ENCODE assay signal across 17 cellular contexts in the genomic region with DNA sequence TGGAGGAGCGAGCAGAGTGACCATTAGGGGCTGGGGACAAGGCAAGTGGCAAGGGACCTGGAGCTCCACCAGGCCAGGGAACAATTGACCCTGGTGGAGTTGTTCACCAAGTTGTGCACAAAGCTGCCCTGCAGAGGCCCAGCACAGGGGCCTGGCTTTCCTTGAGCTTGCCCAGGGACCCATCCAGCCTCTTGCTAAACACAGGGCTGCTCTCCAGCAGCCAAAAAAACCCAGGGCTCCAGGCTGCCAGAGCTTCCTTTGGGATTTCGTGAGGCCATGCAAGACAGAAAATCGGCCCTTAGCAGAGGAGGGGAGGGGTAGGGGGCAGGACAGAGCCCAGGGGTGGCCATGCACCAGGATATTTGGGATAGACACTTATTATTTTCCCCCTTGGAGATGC. TPM values are rescaled to one million over a fixed set of nuclear protein-coding genes. Genes with fewer than 3 reads are reported as not detected.
DNase-seq lines count a peak whose midpoint lies in the region; ATAC-seq, FAIRE-seq and TF ChIP-seq lines count a peak whose summit lies in the region.
"Had no signal": no experiment of that assay in that cellular context is flagged by ENCODE, and none has a peak within 500 bp of the region (broad histone marks: within the 10 kb centered on the region; RNA-seq: fewer than 3 reads in every experiment).

No MANE protein-coding gene starts in this region.

- no peak for TF ChIP-seq RAD21 in GM12878 (IDR thresholded peaks at IDR 0.05; ENCODE audit: insufficient read depth, low read depth, low read length)

- no peak overlapping the region for H3K56ac ChIP-seq in H9 (ENCODE audit: insufficient read length, low read depth, low read length)

- H2BK20ac ChIP-seq in H9 (ENCODE audit: low read depth, low read length, poor library complexity, severe bottlenecking) = no peak overlapping the region

- DNase-seq in MCF 10A (ENCODE audit: unreplicated experiment) = no peak
- DNase-seq in breast epithelium (ENCODE audit: low spot score in 2 of 2) = no peak
- no peak for DNase-seq in GM12878 (ENCODE audit: low read depth, low spot score)
- no peak for DNase-seq in natural killer cell treated with Interleukin-12 subunit alpha and Interleukin-12 subunit beta and Interleukin-15 and Interleukin-18, amount 100 ng/mL, for 72 hours (ENCODE audit: low spot score)
- DNase-seq in aorta = peak in 1 of 2 donors; percentile 58
- no peak for DNase-seq in H9
- DNase-seq in amniotic stem cell (lab: John Stamatoyannopoulos, UW) = no peak
- DNase-seq: H7, midbrain, NCI-H187, NCI-H446 had no signal

- no peak overlapping the region for H3K14ac ChIP-seq in H9 (ENCODE audit: insufficient read depth, low read length)

- H3K36me3 Mint-ChIP-seq in MCF 10A (ENCODE audit: insufficient read depth, unreplicated experiment) (peaks cover 11% of the 10 kb centered on the region), H9 (ENCODE audit: insufficient read depth in 1 of 3, low read depth in 3 of 3) (peaks cover 0 to 13% (median 5%) of the 10 kb centered on the region in 3 experiments; a peak in 5 of 7 replicates)
- no peaks in the 10 kb centered on the region for H3K36me3 Mint-ChIP-seq in natural killer cell treated with Interleukin-12 subunit alpha and Interleukin-12 subunit beta and Interleukin-15 and Interleukin-18, amount 100 ng/mL, for 72 hours
- H3K36me3 Mint-ChIP-seq: T-cell had no signal

- no peak for ATAC-seq in GM12878
- ATAC-seq in natural killer cell treated with Interleukin-12 subunit alpha and Interleukin-12 subunit beta and Interleukin-15 and Interleukin-18, amount 100 ng/mL, for 72 hours = no peak
- peak; percentile 17 for ATAC-seq in aorta (ENCODE audit: low FRiP score)
- no peak for ATAC-seq in GM21423 (IDR thresholded peaks at IDR 0.05; ENCODE audit: unreplicated experiment)
- ATAC-seq: gastroesophageal sphincter, HepG2 had no signal

- H3K9me3 Mint-ChIP-seq in MCF 10A (ENCODE audit: unreplicated experiment) (no peaks in the 10 kb centered on the region), H9 (no peaks in the 10 kb centered on the region)
- H3K9me3 Mint-ChIP-seq in natural killer cell treated with Interleukin-12 subunit alpha and Interleukin-12 subunit beta and Interleukin-15 and Interleukin-18, amount 100 ng/mL, for 72 hours = no peaks in the 10 kb centered on the region
- H3K9me3 Mint-ChIP-seq: dendritic cell treated with granulocyte-macrophage colony-stimulating factor and Interleukin-4, amounts not matched to agents 40 ng/mL and 50 ng/mL, for 4 days; T-cell had no signal

- SMC1A ChIA-PET in GM12878 (lab: Charles Lee; ENCODE audit: uncharacterized antibody, unreplicated experiment) = interaction anchor here (1.0 to 2.7 kb wide), 9 partner anchors 9 to 118 kb away, joined by 3 to 11 read pairs (median 5); no protein-coding TSS in a partner anchor

- H3K4ac ChIP-seq in H9 (ENCODE audit: low read depth, low read length) = no peak overlapping the region

- H3K4me1 ChIP-seq in breast epithelium (no peaks in the 10 kb centered on the region), GM12878 (ENCODE audit: control insufficient read depth, insufficient read depth, low read length) (peaks cover 51% of the 10 kb centered on the region), aorta (ENCODE audit: control insufficient read depth in 1 of 2, insufficient read depth in 2 of 2, low read length in 2 of 2) (peaks cover 7 to 9% of the 10 kb centered on the region in 2 donors), H9 (ENCODE audit: insufficient read depth, low read length) (no peaks in the 10 kb centered on the region)

- no peak overlapping the region for H2AK5ac ChIP-seq in H9 (ENCODE audit: insufficient read length, low read length)

- H3K4me1 Mint-ChIP-seq in MCF 10A (ENCODE audit: insufficient read depth, unreplicated experiment) (peaks cover 19% of the 10 kb centered on the region), H9 (peaks cover 13 to 32% of the 10 kb centered on the region in 2 experiments)
- H3K4me1 Mint-ChIP-seq in natural killer cell treated with Interleukin-12 subunit alpha and Interleukin-12 subunit beta and Interleukin-15 and Interleukin-18, amount 100 ng/mL, for 72 hours (ENCODE audit: low read depth in 2 of 2) = peaks cover 30 to 43% of the 10 kb centered on the region in 2 donors

- H3K27me3 ChIP-seq in breast epithelium (no peaks in the 10 kb centered on the region), GM12878 (replicated peaks in 1 of 2; ENCODE audit: control insufficient read depth in 2 of 2, insufficient read depth in 2 of 2, low read length in 1 of 2) (no peaks in the 10 kb centered on the region), aorta (ENCODE audit: control insufficient read depth in 1 of 2, insufficient read depth in 2 of 2, low read length in 1 of 2) (no peaks in the 10 kb centered on the region), H9 (ENCODE audit: insufficient read depth, low read length) (no peaks in the 10 kb centered on the region)
- H3K27me3 ChIP-seq: gastroesophageal sphincter, right atrium auricular region had no signal

- CTCF ChIA-PET in MCF 10A (lab: Yijun Ruan, JAX) (interaction anchor here (0.6 to 6.2 kb wide), 6 partner anchors 9 to 96 kb away, joined by 3 to 43 read pairs (median 4); no protein-coding TSS in a partner anchor), GM12878 (lab: Yijun Ruan, JAX) (interaction anchor here (0.9 to 2.0 kb wide), 5 partner anchors 9 to 73 kb away, joined by 3 to 7 read pairs (median 4); no protein-coding TSS in a partner anchor)

- H2BK15ac ChIP-seq in H9 (ENCODE audit: low read depth, low read length) = no peak overlapping the region

- H3K27me3 Mint-ChIP-seq in MCF 10A (ENCODE audit: insufficient read depth, unreplicated experiment) (no peaks in the 10 kb centered on the region), H9 (ENCODE audit: low read depth) (no peaks in the 10 kb centered on the region)
- H3K27me3 Mint-ChIP-seq in natural killer cell treated with Interleukin-12 subunit alpha and Interleukin-12 subunit beta and Interleukin-15 and Interleukin-18, amount 100 ng/mL, for 72 hours = no peaks in the 10 kb centered on the region
- H3K27me3 Mint-ChIP-seq: dendritic cell treated with granulocyte-macrophage colony-stimulating factor and Interleukin-4, amounts not matched to agents 40 ng/mL and 50 ng/mL, for 4 days; T-cell had no signal

- H3K27ac ChIP-seq in breast epithelium (peak overlapping the region in 1 of 2 donors; percentile 52), GM12878 (ENCODE audit: control insufficient read depth, insufficient read depth) (peak overlapping the region; percentile 77), aorta (ENCODE audit: low read depth in 1 of 2, low read length in 2 of 2) (peak overlapping the region in 1 of 2 donors; percentile 46), H9 (ENCODE audit: insufficient read length, low read depth, low read length) (no peak overlapping the region)
- H3K27ac ChIP-seq: gastroesophageal sphincter, right atrium auricular region had no signal

- BruUV-seq in MCF 10A (replicated peaks; lab: Mats Ljungman, UMichigan) (no TSS peak), GM12878 (replicated peaks; lab: Mats Ljungman, UMichigan) (no TSS peak)

- H2BK5ac ChIP-seq in H9 (ENCODE audit: insufficient read length, low read length) = no peak overlapping the region

- H2AFZ ChIP-seq in GM12878 (ENCODE audit: control insufficient read depth, low read depth, low read length) = no peak overlapping the region
- H2AFZ ChIP-seq in H9 (ENCODE audit: low read length) = no peak overlapping the region

- no peaks in the 10 kb centered on the region for H3K9me3 ChIP-seq in breast epithelium
- no peaks in the 10 kb centered on the region for H3K9me3 ChIP-seq in GM12878 (replicated peaks; ENCODE audit: control insufficient read depth, insufficient read depth, low read length)
- H3K9me3 ChIP-seq in aorta (ENCODE audit: control insufficient read depth, low read length) = no peaks in the 10 kb centered on the region
- H3K9me3 ChIP-seq in H9 (ENCODE audit: control insufficient read depth, low read depth, low read length) = no peaks in the 10 kb centered on the region
- H3K9me3 ChIP-seq: gastroesophageal sphincter, right atrium auricular region had no signal

- H4K91ac ChIP-seq in H9 (ENCODE audit: insufficient read length, low read depth, low read length) = no peak overlapping the region

- H3K36me3 ChIP-seq in breast epithelium = no peaks in the 10 kb centered on the region
- peaks cover 5 to 10% of the 10 kb centered on the region in 2 experiments; a peak in 2 of 4 replicates for H3K36me3 ChIP-seq in GM12878 (ENCODE audit: control insufficient read depth in 2 of 2, insufficient read depth in 2 of 2, low read length in 1 of 2)
- no peaks in the 10 kb centered on the region for H3K36me3 ChIP-seq in aorta (ENCODE audit: control insufficient read depth in 1 of 2, insufficient read depth in 2 of 2, low read length in 1 of 2)
- H3K36me3 ChIP-seq: gastroesophageal sphincter, right atrium auricular region had no signal

- in situ Hi-C loops in GM12878 (cut with MboI) = no loop called here

- H3K18ac ChIP-seq in H9 (ENCODE audit: insufficient read length, low read depth, low read length) = no peak overlapping the region

- no peak overlapping the region for H3T11ph ChIP-seq in H9 (ENCODE audit: low read length)

- POLR2A ChIA-PET in MCF 10A (lab: Yijun Ruan, JAX) = interaction anchor here (0.7 to 1.0 kb wide), 2 partner anchors 8 to 10 kb away, joined by 3 to 4 read pairs; no protein-coding TSS in a partner anchor
- POLR2A ChIA-PET in GM12878 (lab: Charles Lee) = interaction anchor here (0.6 to 2.8 kb wide), 7 partner anchors 7 to 114 kb away, joined by 3 to 17 read pairs (median 4); a partner anchor contains a TSS

- no peak for TF ChIP-seq EP300 in GM12878 (IDR thresholded peaks at IDR 0.05; ENCODE audit: borderline replicate concordance in 1 of 2, control insufficient read depth in 1 of 2, low read depth in 2 of 2, low read length in 2 of 2)

- H2BK120ac ChIP-seq in H9 (ENCODE audit: low read depth, low read length, poor library complexity, severe bottlenecking) = no peak overlapping the region

- no peak overlapping the region for H4K5ac ChIP-seq in H9 (ENCODE audit: insufficient read length, low read depth, low read length)

- TF ChIP-seq POLR2A in breast epithelium (IDR thresholded peaks at IDR 0.05) (no peak), GM12878 (IDR thresholded peaks at IDR 0.05; ENCODE audit: low read depth, low read length) (no peak)

- WGBS in GM12878 (ENCODE audit: insufficient coverage, insufficient replicate concordance, low lambda C conversion rate, missing lambda C conversion rate) = 97% methylated on average over 3 of the region's 3 CpGs
- 33 to 34% methylated on average over 3 of the region's 3 CpGs for WGBS in aorta, 2 donors
- WGBS in H9 (ENCODE audit: extremely low coverage, insufficient read length, low lambda C conversion rate) = no CpG with 5 or more reads among the region's 3 CpGs

- H3K4me2 ChIP-seq in GM12878 (ENCODE audit: control insufficient read depth, insufficient read depth) (no peak overlapping the region), H9 (ENCODE audit: insufficient read depth, insufficient read length, low read length) (no peak overlapping the region)

- H3K27ac Mint-ChIP-seq in MCF 10A (ENCODE audit: low read depth, unreplicated experiment) (peak overlapping the region; percentile 84), H9 (peak overlapping the region in 1 of 3 experiments; percentile 39; a peak in 3 of 7 replicates)
- H3K27ac Mint-ChIP-seq in natural killer cell treated with Interleukin-12 subunit alpha and Interleukin-12 subunit beta and Interleukin-15 and Interleukin-18, amount 100 ng/mL, for 72 hours = peak overlapping the region; percentile 71 to 93
- H3K27ac Mint-ChIP-seq: dendritic cell treated with granulocyte-macrophage colony-stimulating factor and Interleukin-4, amounts not matched to agents 40 ng/mL and 50 ng/mL, for 4 days had no signal

- H3K9ac ChIP-seq in GM12878 (ENCODE audit: control insufficient read depth, insufficient read depth, low read length) (no peak overlapping the region), H9 (ENCODE audit: extremely low read depth, insufficient read length, low read length) (no peak overlapping the region)

- H3K4me3 ChIP-seq in breast epithelium (no peak overlapping the region), GM12878 (no peak overlapping the region), aorta (ENCODE audit: low read length in 2 of 2) (no peak overlapping the region)
- H3K4me3 ChIP-seq: gastroesophageal sphincter, right atrium auricular region had no signal

- H3K4me3 Mint-ChIP-seq in MCF 10A (ENCODE audit: unreplicated experiment) (no peak overlapping the region), H9 (no peak overlapping the region)
- H3K4me3 Mint-ChIP-seq in natural killer cell treated with Interleukin-12 subunit alpha and Interleukin-12 subunit beta and Interleukin-15 and Interleukin-18, amount 100 ng/mL, for 72 hours = peak overlapping the region; percentile 52
- H3K4me3 Mint-ChIP-seq: dendritic cell treated with granulocyte-macrophage colony-stimulating factor and Interleukin-4, amounts not matched to agents 40 ng/mL and 50 ng/mL, for 4 days; T-cell had no signal

- no peaks in the 10 kb centered on the region for H3K79me1 ChIP-seq in H9 (ENCODE audit: insufficient read depth, low read depth, low read length, poor library complexity, severe bottlenecking)

- H3K23ac ChIP-seq in H9 (ENCODE audit: insufficient read length, low read depth, low read length) = no peak overlapping the region

- H3K79me2 ChIP-seq in GM12878 (ENCODE audit: control insufficient read depth, insufficient read depth, low read length) (peaks cover 21% of the 10 kb centered on the region), H9 (ENCODE audit: insufficient read depth, low read length) (peaks cover 2% of the 10 kb centered on the region; the same call in 1 of the 2 replicates)

- no peak for TF ChIP-seq CTCF in MCF 10A (IDR thresholded peaks at IDR 0.05; ENCODE audit: unreplicated experiment)
- TF ChIP-seq CTCF in breast epithelium (IDR thresholded peaks at IDR 0.05) = no peak
- no peak for TF ChIP-seq CTCF in GM12878 (IDR thresholded peaks at IDR 0.05 in 2 of 3, conservative IDR thresholded peaks at IDR 0.05 in 1 of 3; ENCODE audit: control insufficient read depth in 2 of 3, extremely low read depth in 1 of 3, insufficient read depth in 1 of 3, low read depth in 3 of 3, low read length in 3 of 3)
- TF ChIP-seq CTCF in H9 (conservative IDR thresholded peaks at IDR 0.05) = no peak

- FAIRE-seq in GM12878 (lab: Jason Lieb, UNC) = no peak
- FAIRE-seq: HepG2 had no signal

- no peak overlapping the region for H4K8ac ChIP-seq in H9 (replicated peaks; ENCODE audit: insufficient read length, low read depth, low read length)

- H3K23me2 ChIP-seq in H9 (ENCODE audit: insufficient read length, low read depth, low read length, poor library complexity, severe bottlenecking) = no peaks in the 10 kb centered on the region

- intact Hi-C loops in MCF 10A (cut with micrococcal nuclease) = no loop called here
- intact Hi-C loops in breast epithelium (cut with DNase I; ENCODE audit: low total_unique reads) = no loop called here
- intact Hi-C loops in GM12878 (cut with micrococcal nuclease; ENCODE audit: unreplicated experiment) = no loop called here
- intact Hi-C loops in aorta (cut with DNase I) = no loop called here

- H2BK12ac ChIP-seq in H9 (ENCODE audit: insufficient read length, low read depth, low read length) = no peak overlapping the region

- no peaks in the 10 kb centered on the region for H4K20me1 ChIP-seq in GM12878 (ENCODE audit: control insufficient read depth, insufficient read depth)
- no peaks in the 10 kb centered on the region for H4K20me1 ChIP-seq in H9 (ENCODE audit: control insufficient read depth, insufficient read depth, insufficient read length)

- RAD21 ChIA-PET in GM12878 (lab: Charles Lee; ENCODE audit: unreplicated experiment) = interaction anchor here (1.1 to 3.1 kb wide), 9 partner anchors 17 to 119 kb away, joined by 4 to 16 read pairs (median 7); no protein-coding TSS in a partner anchor

RNA-seq across cellular contexts. Expression of a gene that starts 32.6 kb away (rescaled TPM):
- 21.5 and 21.8 TPM in 2 replicates for total RNA-seq in MCF 10A (2022)
- 10 to 100 TPM in 1 of 3 donors, 1 to 10 TPM in 2; 1.6 to 14.7 (median 6.3) TPM for total RNA-seq in breast epithelium
- total RNA-seq in GM12878 (2013; cell fraction: nucleolus; rRNA removed) = 116 and 125 TPM in 2 replicates
- 21.3 and 23.8 TPM in 2 replicates for total RNA-seq in GM12878 (2014; rRNA removed)
- 19.2 and 20.8 TPM in 2 replicates for total RNA-seq in GM12878 (2014; rRNA removed; fragmentation: Illumina TruSeq; extraction: Trizol)
- 25.5 and 26.1 TPM in 2 replicates for total RNA-seq in GM12878 (2021)
- 7.0 TPM for polyA plus RNA-seq in GM12878 (2011; ENCODE audit: low read depth)
- 25.5 and 40.5 TPM in 2 replicates for polyA plus RNA-seq in GM12878 (2011; rRNA removed)
- polyA plus RNA-seq in GM12878 (2011; cell fraction: cytosol; rRNA removed) = 37.4 and 42.6 TPM in 2 replicates
- polyA plus RNA-seq in GM12878 (2011; cell fraction: nucleus; rRNA removed) = 173 and 193 TPM in 2 replicates
- 8.1 and 8.9 TPM in 2 replicates for polyA plus RNA-seq in GM12878 (2012)
- 21.9 and 26.6 TPM in 2 replicates for polyA plus RNA-seq in GM12878 (2014; fragmentation: Illumina TruSeq; extraction: Trizol)
- 1 to 10 TPM; 3.6 to 4.5 TPM for polyA plus RNA-seq in GM12878 (2014; fragmentation: Nextera tagmentation; extraction: Ambion mirVana)
- 27.3 and 33.7 TPM in 2 replicates for polyA plus RNA-seq in GM12878 (2014; rRNA removed)
- 1 to 10 TPM; 2.8 to 3.1 TPM for polyA plus RNA-seq in GM12878 (2016; fragmentation: Nextera tagmentation; extraction: Ambion mirVana)
- polyA minus RNA-seq in GM12878 (2011; rRNA and poly(A)+ RNA removed) = 89.1 and 91.1 TPM in 2 replicates
- polyA minus RNA-seq in GM12878 (2011; cell fraction: cytosol; rRNA and poly(A)+ RNA removed) = 19.0 and 25.3 TPM in 2 replicates
- 57.3 and 118 TPM in 2 replicates for polyA minus RNA-seq in GM12878 (2011; cell fraction: nucleus; rRNA and poly(A)+ RNA removed)
- total RNA-seq in natural killer cell treated with Interleukin-12 subunit alpha and Interleukin-12 subunit beta and Interleukin-15 and Interleukin-18, amount 100 ng/mL, for 72 hours = 100 to 1,000 TPM in 1 of 2 donors, 10 to 100 TPM in 1; 87.8 to 194 TPM
- total RNA-seq in aorta = 10 to 100 TPM in 1 of 2 donors, 1 to 10 TPM in 1; 8.1 to 12.3 TPM
- 1 to 10 TPM; 1.1 to 3.6 TPM for polyA plus RNA-seq in aorta
- total RNA-seq in H9 (2021) = 69.2 and 78.6 TPM in 2 replicates

RNA-seq across cellular contexts. Expression of a gene that starts 57.0 kb away (rescaled TPM):
- total RNA-seq in MCF 10A (2022) = 68.2 and 70.3 TPM in 2 replicates
- total RNA-seq in breast epithelium = 10 to 100 TPM; 35.0 to 45.2 (median 37.5) TPM
- total RNA-seq in GM12878 (2013; cell fraction: nucleolus; rRNA removed) = 21.7 and 23.6 TPM in 2 replicates
- total RNA-seq in GM12878 (2014; rRNA removed) = 62.6 and 67.5 TPM in 2 replicates
- total RNA-seq in GM12878 (2014; rRNA removed; fragmentation: Illumina TruSeq; extraction: Trizol) = 87.9 and 90.7 TPM in 2 replicates
- 66.8 and 70.7 TPM in 2 replicates for total RNA-seq in GM12878 (2021)
- 73.4 TPM for polyA plus RNA-seq in GM12878 (2011; ENCODE audit: low read depth)
- 79.4 and 112 TPM in 2 replicates for polyA plus RNA-seq in GM12878 (2011; rRNA removed)
- polyA plus RNA-seq in GM12878 (2011; cell fraction: cytosol; rRNA removed) = 11.5 and 18.6 TPM in 2 replicates
- polyA plus RNA-seq in GM12878 (2011; cell fraction: nucleus; rRNA removed) = 12.1 and 20.2 TPM in 2 replicates
- polyA plus RNA-seq in GM12878 (2012) = 79.8 and 121 TPM in 2 replicates
- polyA plus RNA-seq in GM12878 (2014; fragmentation: Illumina TruSeq; extraction: Trizol) = 134 and 172 TPM in 2 replicates
- polyA plus RNA-seq in GM12878 (2014; fragmentation: Nextera tagmentation; extraction: Ambion mirVana) = 100 to 1,000 TPM in 1 of 2 experiments, 10 to 100 TPM in 1; 85.4 to 261 TPM
- polyA plus RNA-seq in GM12878 (2014; rRNA removed) = 129 and 140 TPM in 2 replicates
- 10 to 100 TPM; 62.6 to 91.8 TPM for polyA plus RNA-seq in GM12878 (2016; fragmentation: Nextera tagmentation; extraction: Ambion mirVana)
- 14.7 and 20.8 TPM in 2 replicates for polyA minus RNA-seq in GM12878 (2011; rRNA and poly(A)+ RNA removed)
- 11.8 and 17.3 TPM in 2 replicates for polyA minus RNA-seq in GM12878 (2011; cell fraction: cytosol; rRNA and poly(A)+ RNA removed)
- 7.4 and 19.2 TPM in 2 replicates for polyA minus RNA-seq in GM12878 (2011; cell fraction: nucleus; rRNA and poly(A)+ RNA removed)
- 10 to 100 TPM; 62.6 to 65.4 TPM for total RNA-seq in natural killer cell treated with Interleukin-12 subunit alpha and Interleukin-12 subunit beta and Interleukin-15 and Interleukin-18, amount 100 ng/mL, for 72 hours
- 10 to 100 TPM; 26.7 to 32.0 TPM for total RNA-seq in aorta
- 10 to 100 TPM; 46.3 to 65.2 TPM for polyA plus RNA-seq in aorta
- 81.2 and 82.7 TPM in 2 replicates for total RNA-seq in H9 (2021)
